In the genomic region with DNA sequence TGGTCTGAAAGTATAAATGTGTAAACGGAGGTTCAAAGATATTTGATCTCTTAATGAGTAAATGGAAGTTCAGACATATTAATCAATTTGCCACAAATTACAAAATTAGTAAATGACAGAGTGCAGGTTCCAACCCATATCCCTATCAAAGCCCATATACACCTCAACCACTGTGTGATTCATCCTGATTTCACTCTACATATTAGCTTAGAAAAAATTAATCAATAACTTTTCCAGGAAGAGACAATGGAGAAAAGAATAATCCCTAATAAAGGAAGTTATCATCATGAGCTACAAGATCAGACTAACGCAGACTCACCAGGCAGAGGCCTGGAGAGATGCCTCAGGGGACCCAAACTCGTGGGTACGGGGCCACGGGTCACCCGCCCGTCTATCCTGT, we compare ENCODE assay signal across 8 cellular contexts.
DNase-seq lines count a peak whose midpoint lies in the region; ATAC-seq and TF ChIP-seq lines count a peak whose summit lies in the region.
"Not testable (repeated sequence)": the region's sequence is repeated elsewhere in the genome, so short reads cannot be mapped to it uniquely, and the experiment has no call there.

No MANE protein-coding gene starts in this region.

- H3K4me1 Mint-ChIP-seq in activated B cell treated with CpG ODN at 0.5 μM for 24 hours = peaks cover 27% of the 10 kb centered on the region

- H3K4me2 ChIP-seq in osteoblast (ENCODE audit: insufficient read depth, low read length) = peak overlapping the region; percentile 55

- not testable (repeated sequence) for H3K27me3 Mint-ChIP-seq in activated B cell treated with CpG ODN at 0.5 μM for 24 hours

- POLR2A ChIA-PET in activated B cell treated with CpG ODN at 0.5 μM for 24 hours (lab: Charles Lee) = interaction anchor here (1.0 kb wide), 1 partner anchor 14 kb away, joined by 3 read pairs; no protein-coding TSS in a partner anchor

- 14% methylated on average over 6 of the region's 7 CpGs for WGBS in HUES64
- under 1% methylated on average over 6 of the region's 7 CpGs for WGBS in esophagus muscularis mucosa
- WGBS in suprapubic skin = 6% methylated on average over 7 of the region's 7 CpGs

- H2AFZ ChIP-seq in osteoblast (ENCODE audit: low read length) = not testable (repeated sequence)

- not testable (repeated sequence) for DNase-seq in BE2C; activated B cell treated with CpG ODN at 0.5 μM for 24 hours; astrocyte of the spinal cord (ENCODE audit: low read depth, low spot score); esophagus muscularis mucosa (ENCODE audit: extremely low spot score); kidney epithelial cell (ENCODE audit: low read depth); osteoblast (ENCODE audit: insufficient read length, low spot score, missing footprints); suprapubic skin (ENCODE audit: low spot score in 2 of 2)

- H3K4me3 ChIP-seq in BE2C (ENCODE audit: low read depth, low read length) (peak overlapping the region; percentile 83), HUES64 (ENCODE audit: low read length) (peak overlapping the region; percentile 89), astrocyte of the spinal cord (ENCODE audit: low read depth, low read length) (peak overlapping the region; percentile 68), esophagus muscularis mucosa (peak overlapping the region; percentile 60 to 78 (median 64)), kidney epithelial cell (ENCODE audit: low read depth, low read length) (peak overlapping the region; percentile 64), osteoblast (ENCODE audit: insufficient read depth, low read length) (peak overlapping the region; percentile 79), suprapubic skin (peak overlapping the region; percentile 73)

- H3K27me3 ChIP-seq in BE2C; HUES64 (ENCODE audit: insufficient read depth, low read length); esophagus muscularis mucosa; kidney epithelial cell (ENCODE audit: control insufficient read depth, insufficient read depth, low read length); osteoblast (ENCODE audit: insufficient read depth, low read length); suprapubic skin: not testable (repeated sequence)

- TF ChIP-seq POLR2A in esophagus muscularis mucosa (IDR thresholded peaks at IDR 0.05; ENCODE audit: low read depth); suprapubic skin (IDR thresholded peaks at IDR 0.05): not testable (repeated sequence)

- CTCF ChIA-PET in activated B cell treated with CpG ODN at 0.5 μM for 24 hours (lab: Charles Lee) = not testable (repeated sequence)

- peak overlapping the region; percentile 97 for H3K4me3 Mint-ChIP-seq in activated B cell treated with CpG ODN at 0.5 μM for 24 hours

- H3K79me2 ChIP-seq in osteoblast (ENCODE audit: insufficient read depth, low read length) = not testable (repeated sequence)

- not testable (repeated sequence) for H4K20me1 ChIP-seq in osteoblast (ENCODE audit: insufficient read depth, low read length)

- peak overlapping the region; percentile 85; the same call in 1 of the 2 replicates for H3K9ac ChIP-seq in HUES64 (ENCODE audit: low read depth, low read length)

- H3K4me1 ChIP-seq in BE2C; HUES64 (ENCODE audit: insufficient read depth, low read length); osteoblast (ENCODE audit: insufficient read depth, low read length); suprapubic skin: not testable (repeated sequence)
- H3K4me1 ChIP-seq in esophagus muscularis mucosa = peaks cover 0 to 14% (median 7%) of the 10 kb centered on the region in 4 donors

- not testable (repeated sequence) for TF ChIP-seq CTCF in BE2C (IDR thresholded peaks at IDR 0.05; ENCODE audit: low read depth, low read length); activated B cell treated with CpG ODN at 0.5 μM for 24 hours (IDR thresholded peaks at IDR 0.05); astrocyte of the spinal cord (IDR thresholded peaks at IDR 0.05; ENCODE audit: low read depth, low read length); esophagus muscularis mucosa (IDR thresholded peaks at IDR 0.05); kidney epithelial cell (IDR thresholded peaks at IDR 0.05; ENCODE audit: insufficient read depth, low read length, poor library complexity, severe bottlenecking); osteoblast (IDR thresholded peaks at IDR 0.05; ENCODE audit: extremely low read depth, low read depth, low read length); suprapubic skin (IDR thresholded peaks at IDR 0.05)

- not testable (repeated sequence) for TF ChIP-seq EP300 in esophagus muscularis mucosa (IDR thresholded peaks at IDR 0.05); suprapubic skin (IDR thresholded peaks at IDR 0.05)

- peaks cover 13% of the 10 kb centered on the region for H3K36me3 Mint-ChIP-seq in activated B cell treated with CpG ODN at 0.5 μM for 24 hours (ENCODE audit: low read depth)

- H3K27ac ChIP-seq in HUES64 (ENCODE audit: low read depth, low read length) = not testable (repeated sequence)
- peak overlapping the region; percentile 57 to 85 (median 83) for H3K27ac ChIP-seq in esophagus muscularis mucosa (replicated peaks in 1 of 4)
- peak overlapping the region; percentile 45 for H3K27ac ChIP-seq in osteoblast (ENCODE audit: low read depth, low read length)
- peak overlapping the region; percentile 73 for H3K27ac ChIP-seq in suprapubic skin

- H3K9me3 ChIP-seq in BE2C; HUES64 (ENCODE audit: insufficient read depth, low read depth, low read length); esophagus muscularis mucosa; osteoblast (ENCODE audit: low read depth, low read length); suprapubic skin: not testable (repeated sequence)

- peak overlapping the region; percentile 87 for H3K27ac Mint-ChIP-seq in activated B cell treated with CpG ODN at 0.5 μM for 24 hours

- in situ Hi-C loops in astrocyte of the spinal cord (cut with HindIII; ENCODE audit: low sequenced_read_pairs) = not testable (repeated sequence)

- intact Hi-C loops in activated B cell treated with CpG ODN at 0.5 μM for 24 hours (cut with micrococcal nuclease); esophagus muscularis mucosa (cut with DNase I): not testable (repeated sequence)

- H3K36me3 ChIP-seq in BE2C; HUES64 (ENCODE audit: insufficient read depth, low read length); esophagus muscularis mucosa; kidney epithelial cell (ENCODE audit: control insufficient read depth, insufficient read depth, low read length); osteoblast (ENCODE audit: insufficient read depth, low read length); suprapubic skin: not testable (repeated sequence)

- not testable (repeated sequence) for H3K9me3 Mint-ChIP-seq in activated B cell treated with CpG ODN at 0.5 μM for 24 hours

- not testable (repeated sequence) for ATAC-seq in activated B cell treated with CpG ODN at 0.5 μM for 24 hours (ENCODE audit: low read depth)
